In the genomic region with DNA sequence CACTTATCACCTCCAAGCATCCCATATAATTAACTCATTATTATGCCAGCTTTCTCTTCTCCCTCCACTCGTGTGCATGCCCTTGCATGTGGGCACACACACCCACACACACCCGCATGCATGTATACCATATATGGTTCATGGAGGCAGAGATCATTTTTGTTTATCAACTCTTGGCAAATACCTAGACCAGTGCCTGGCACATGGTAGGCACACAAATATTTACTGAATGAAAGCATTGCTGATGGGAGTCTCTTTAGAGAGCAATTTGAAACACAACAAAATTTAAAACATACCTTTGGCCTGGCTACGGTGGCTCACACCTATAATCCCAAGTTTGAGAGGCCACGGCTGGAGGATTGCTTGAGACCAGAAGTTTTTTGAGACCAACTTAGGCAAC, we compare ENCODE assay signal across 17 cellular contexts. TPM values are rescaled to one million over a fixed set of nuclear protein-coding genes. Genes with fewer than 3 reads are reported as not detected.
"Had no signal": no experiment of that assay in that cellular context is flagged by ENCODE, and none has a peak within 500 bp of the region (broad histone marks: within the 10 kb centered on the region; RNA-seq: fewer than 3 reads in every experiment).

No MANE protein-coding gene starts in this region.

- H3K27me3 ChIP-seq: cardiac muscle cell, gastrocnemius medialis, tibial nerve had no signal

- H3K4me1 ChIP-seq: gastrocnemius medialis, tibial nerve had no signal

- H3K27me3 Mint-ChIP-seq: activated CD4-positive, alpha-beta memory T cell treated with anti-CD3 and anti-CD28 coated beads for 36 hours; activated naive CD8-positive, alpha-beta T cell treated with anti-CD3 and anti-CD28 coated beads, Interleukin-2, amount 50 U/mL, for 24 hours had no signal

- H3K9me3 Mint-ChIP-seq: activated CD4-positive, alpha-beta memory T cell treated with anti-CD3 and anti-CD28 coated beads for 36 hours; activated naive CD8-positive, alpha-beta T cell treated with anti-CD3 and anti-CD28 coated beads, Interleukin-2, amount 50 U/mL, for 24 hours; activated T-cell treated with anti-CD3 and anti-CD28 coated beads, Interleukin-2, amount 50 U/mL, for 4 hours; T-helper 2 cell treated with Interferon-gamma antibody and Interleukin-4, amounts not matched to agents 5 μg/mL and 100 μg/mL, for 36 hours had no signal

- ATAC-seq: activated naive CD8-positive, alpha-beta T cell treated with anti-CD3 and anti-CD28 coated beads, Interleukin-2, amount 50 U/mL, for 24 hours; gastrocnemius medialis; left ventricle myocardium superior had no signal

- H3K27ac ChIP-seq: cardiac muscle cell, gastrocnemius medialis, tibial nerve had no signal

- H3K36me3 Mint-ChIP-seq: activated CD4-positive, alpha-beta memory T cell treated with anti-CD3 and anti-CD28 coated beads for 36 hours had no signal

- H3K27ac Mint-ChIP-seq: activated CD4-positive, alpha-beta memory T cell treated with anti-CD3 and anti-CD28 coated beads for 36 hours had no signal

- H3K4me3 ChIP-seq: cardiac muscle cell, gastrocnemius medialis, skin epidermis, tibial nerve had no signal

- H3K9me3 ChIP-seq: gastrocnemius medialis, tibial nerve had no signal

- H3K4me3 Mint-ChIP-seq: activated CD4-positive, alpha-beta memory T cell treated with anti-CD3 and anti-CD28 coated beads for 36 hours; activated naive CD8-positive, alpha-beta T cell treated with anti-CD3 and anti-CD28 coated beads, Interleukin-2, amount 50 U/mL, for 24 hours; activated T-cell treated with anti-CD3 and anti-CD28 coated beads, Interleukin-2, amount 50 U/mL, for 4 hours had no signal

- DNase-seq: activated CD4-positive, alpha-beta memory T cell treated with anti-CD3 and anti-CD28 coated beads for 36 hours; activated CD4-positive, CD25-positive, alpha-beta regulatory T cell treated with anti-CD3 and anti-CD28 coated beads, Interleukin-2, amount 50 U/mL, for 72 hours; activated naive CD8-positive, alpha-beta T cell treated with anti-CD3 and anti-CD28 coated beads, Interleukin-2, amount 50 U/mL, for 24 hours; activated T-cell treated with anti-CD3 and anti-CD28 coated beads, Interleukin-2, amount 50 U/mL, for 4 hours; gastrocnemius medialis; left ventricle myocardium superior; posterior cingulate gyrus had no signal

- H3K36me3 ChIP-seq: cardiac muscle cell, gastrocnemius medialis had no signal

RNA-seq across cellular contexts. Expression of gene SLC10A4, which starts 51.1 kb away (rescaled TPM):
- total RNA-seq: activated CD4-positive, alpha-beta memory T cell treated with anti-CD3 and anti-CD28 coated beads for 36 hours; activated T-cell treated with anti-CD3 and anti-CD28 coated beads, Interleukin-2, amount 50 U/mL, for 4 hours; endothelial cell of umbilical vein; left ventricle myocardium superior; mesenteric fat pad; subcutaneous adipose tissue had no signal
- polyA plus RNA-seq: cardiac muscle cell had no signal

RNA-seq across cellular contexts. Expression of gene ZAR1, which starts 58.0 kb away (rescaled TPM):
- total RNA-seq: activated CD4-positive, alpha-beta memory T cell treated with anti-CD3 and anti-CD28 coated beads for 36 hours; activated T-cell treated with anti-CD3 and anti-CD28 coated beads, Interleukin-2, amount 50 U/mL, for 4 hours; astrocyte; cardiac muscle cell; endothelial cell of umbilical vein; fibroblast of lung; gastrocnemius medialis; left ventricle myocardium superior; mesenteric fat pad; subcutaneous adipose tissue had no signal
- polyA plus RNA-seq: cardiac muscle cell, endothelial cell of umbilical vein, fibroblast of lung, keratinocyte had no signal
